In the genomic region with DNA sequence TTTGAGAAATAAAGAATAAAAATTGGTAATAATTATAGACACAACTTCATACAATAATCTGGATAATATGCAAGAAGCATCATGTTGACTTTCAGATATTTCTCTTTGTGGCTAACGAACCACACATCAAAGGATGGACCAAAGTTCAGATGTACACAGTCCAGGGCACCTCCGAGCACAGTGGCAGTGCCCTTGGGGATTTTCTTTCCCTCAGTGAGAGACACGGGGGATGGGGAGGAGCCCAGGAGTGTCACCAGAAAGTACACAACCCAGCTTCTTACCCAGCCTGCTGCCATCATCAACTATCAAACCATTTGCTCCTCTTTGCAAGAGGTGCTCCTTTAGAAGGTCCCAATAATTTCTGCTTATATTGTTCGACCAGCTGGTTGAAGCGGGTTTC, we compare ENCODE assay signal across 22 cellular contexts. TPM values are rescaled to one million over a fixed set of nuclear protein-coding genes. Genes with fewer than 3 reads are reported as not detected.
"Had no signal": no experiment of that assay in that cellular context is flagged by ENCODE, and none has a peak within 500 bp of the region (broad histone marks: within the 10 kb centered on the region; RNA-seq: fewer than 3 reads in every experiment).

No MANE protein-coding gene starts in this region.

- H3K9me3 Mint-ChIP-seq: naive B cell, nephron, type B pancreatic cell had no signal

- H3K27ac ChIP-seq: colonic mucosa, heart left ventricle, left ventricle myocardium inferior, neutrophil, psoas muscle, sigmoid colon, skin epidermis had no signal

- H3K9me3 ChIP-seq: colonic mucosa, heart left ventricle, left ventricle myocardium inferior, neutrophil, psoas muscle, sigmoid colon had no signal

- H3K4me1 Mint-ChIP-seq: naive B cell, nephron had no signal

- H3K4me3 Mint-ChIP-seq: naive B cell, nephron, type B pancreatic cell had no signal

- H3K27me3 Mint-ChIP-seq: naive B cell, type B pancreatic cell had no signal

- ATAC-seq: esophagus mucosa, psoas muscle had no signal

- DNase-seq: colonic mucosa; dermis blood vessel endothelial cell; effector CD4-positive, alpha-beta T cell; heart left ventricle; hypothalamus; islet precursor cell; left ventricle myocardium inferior; mesendoderm; naive B cell; psoas muscle; sigmoid colon; stimulated activated CD4-positive, alpha-beta T cell treated with anti-CD3 and anti-CD28 coated beads, Interleukin-2, amount 100 ng/mL, for 48 hours; stimulated activated naive CD4-positive, alpha-beta T cell treated with Interleukin-2 at 50 U/mL for 16 hours had no signal

- FAIRE-seq: frontal cortex, urothelium cell line had no signal

- H3K4me1 ChIP-seq: colonic mucosa, heart left ventricle, left ventricle myocardium inferior, psoas muscle, sigmoid colon had no signal

- H3K4me3 ChIP-seq: colonic mucosa, heart left ventricle, left ventricle myocardium inferior, lung, psoas muscle, sigmoid colon, skin epidermis had no signal

- H3K27ac Mint-ChIP-seq: naive B cell, nephron, type B pancreatic cell had no signal

- H3K27me3 ChIP-seq: colonic mucosa, heart left ventricle, neutrophil, sigmoid colon had no signal

RNA-seq across cellular contexts. Expression of a gene that starts 51.0 kb away (rescaled TPM):
- total RNA-seq: dermis blood vessel endothelial cell, osteoblast had no signal
